In genomic region chr2:15511686-15512085, GRCh38 we compare ENCODE assay signal across 19 cellular contexts. TPM values are rescaled to one million over a fixed set of nuclear protein-coding genes. Genes with fewer than 3 reads are reported as not detected.
DNase-seq lines count a peak whose midpoint lies in the region; ATAC-seq and FAIRE-seq lines count a peak whose summit lies in the region.
"Had no signal": no experiment of that assay in that cellular context is flagged by ENCODE, and none has a peak within 500 bp of the region (broad histone marks: within the 10 kb centered on the region; RNA-seq: fewer than 3 reads in every experiment).

No MANE protein-coding gene starts in this region.

- DNase-seq in SK-N-DZ (ENCODE audit: low spot score) = peak; percentile 88
- no peak for DNase-seq in NCI-H524 (lab: John Stamatoyannopoulos, UW)
- no peak for DNase-seq in HT-29 (ENCODE audit: low spot score)
- no peak for DNase-seq in frontal cortex (ENCODE audit: low spot score in 2 of 2)
- DNase-seq: AML-193, COR-L47, DMS 273 treated with DMSO at 0.1 percent for 48 hours, KBM-7, MV-4-11, NCI-H2081, NCI-H524 treated with DMSO at 0.1 percent for 48 hours, PC-3, SHP77 treated with DMSO at 0.1 percent for 48 hours, T-helper 9 cell had no signal

- ATAC-seq in GM18873 (IDR thresholded peaks at IDR 0.05; ENCODE audit: low FRiP score, unreplicated experiment) (peak; percentile 83), GM19463 (IDR thresholded peaks at IDR 0.05; ENCODE audit: unreplicated experiment) (peak; percentile 56), HG03280 (IDR thresholded peaks at IDR 0.05; ENCODE audit: unreplicated experiment) (peak; percentile 41), GM21390 (IDR thresholded peaks at IDR 0.05; ENCODE audit: unreplicated experiment) (no peak)
- ATAC-seq: PC-3 had no signal

- FAIRE-seq in frontal cortex (lab: Jason Lieb, UNC) = no peak
- FAIRE-seq: G401.6 had no signal

RNA-seq across cellular contexts. Expression of gene NBAS, which starts 49.4 kb away (rescaled TPM):
- polyA plus RNA-seq in SK-N-DZ (2014; cell fraction: cytosol; rRNA removed) = 171 and 202 TPM in 2 replicates
- 123 and 132 TPM in 2 replicates for polyA plus RNA-seq in SK-N-DZ (2014; cell fraction: nucleus; rRNA removed)
- total RNA-seq in HT-29 (2014; rRNA removed; shearing (Covaris generic)) = 17.3 and 18.0 TPM in 2 replicates
- 173 TPM for total RNA-seq in frontal cortex
